ENCODE assay signal across 33 cellular contexts in the genomic region with DNA sequence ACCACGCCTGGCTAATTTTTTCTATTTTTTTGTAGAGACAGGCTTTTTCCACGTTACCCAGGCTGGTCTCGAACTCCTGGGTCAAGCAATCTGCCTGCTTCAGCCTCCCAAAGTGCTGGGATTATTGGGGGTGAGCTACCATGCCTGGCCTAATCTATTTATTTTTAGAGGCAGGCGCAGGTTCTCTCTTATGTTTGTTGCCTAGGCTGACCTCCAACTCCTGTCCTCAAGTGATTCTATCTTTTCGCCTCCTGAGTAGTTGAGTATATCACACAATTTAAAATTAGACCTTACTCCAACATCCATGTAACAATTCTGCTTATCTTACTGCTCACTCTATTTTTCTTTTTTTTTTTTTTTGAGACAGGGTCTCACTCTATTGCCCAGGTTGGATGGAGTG. TPM values are rescaled to one million over a fixed set of nuclear protein-coding genes. Genes with fewer than 3 reads are reported as not detected.
DNase-seq lines count a peak whose midpoint lies in the region; ATAC-seq, FAIRE-seq and TF ChIP-seq lines count a peak whose summit lies in the region.
"Had no signal": no experiment of that assay in that cellular context is flagged by ENCODE, and none has a peak within 500 bp of the region (broad histone marks: within the 10 kb centered on the region; RNA-seq: fewer than 3 reads in every experiment).

No MANE protein-coding gene starts in this region.

- H3K4me1 ChIP-seq in K562 (replicated peaks in 1 of 2; ENCODE audit: control insufficient read depth in 2 of 2, insufficient read depth in 2 of 2, low read length in 2 of 2): no peaks in the 10 kb centered on the region; a peak in 2 of 5 replicates
- peaks cover 0 to 31% (median 0%) of the 10 kb centered on the region in 6 donors for H3K4me1 ChIP-seq in spleen
- H3K4me1 ChIP-seq: Caco-2 had no signal

- H2AFZ ChIP-seq in K562 (ENCODE audit: low read depth, low read length): no peak overlapping the region
- H2AFZ ChIP-seq: GM23338 had no signal

- H3K27ac Mint-ChIP-seq in activated naive CD4-positive, alpha-beta T cell treated with anti-CD3 and anti-CD28 coated beads, Interleukin-2, amount 50 U/mL, for 24 hours: peak overlapping the region; percentile 62
- H3K27ac Mint-ChIP-seq: CD8-positive, alpha-beta T cell; GM23338; H9 had no signal

- H3K4me2 ChIP-seq in K562 (ENCODE audit: insufficient read depth, low read length): no peak overlapping the region
- H3K4me2 ChIP-seq: BLaER1 treated with 17β-estradiol and CSF1 and Interleukin-3, amounts not matched to agents 10 nM and 100 nM; GM23338 had no signal

- no peak for ATAC-seq in K562
- peak; percentile 44 to 46 for ATAC-seq in left cardiac atrium
- no peak for ATAC-seq in GM18858 (IDR thresholded peaks at IDR 0.05; ENCODE audit: unreplicated experiment)
- ATAC-seq: CD8-positive, alpha-beta T cell; GM12878; GM23338; HepG2; PC-3 had no signal

- H3K4me3 ChIP-seq in K562: no peak overlapping the region
- H3K4me3 ChIP-seq in spleen: no peak overlapping the region
- H3K4me3 ChIP-seq: BLaER1 treated with 17β-estradiol and CSF1 and Interleukin-3, amounts not matched to agents 10 nM and 100 nM; GM12878; GM23338 had no signal

- BruUV-seq in K562 (replicated peaks; lab: Mats Ljungman, UMichigan): no TSS peak

- no peaks in the 10 kb centered on the region for H3K9me1 ChIP-seq in K562 (ENCODE audit: control insufficient read depth, insufficient read depth, low read length)

- TF ChIP-seq RAD21 in K562 (CRISPR knock-in tag; conservative IDR thresholded peaks at IDR 0.05 in 1 of 2, IDR thresholded peaks at IDR 0.05 in 1 of 2): no peak

- no peaks in the 10 kb centered on the region for H3K27me3 Mint-ChIP-seq in activated naive CD4-positive, alpha-beta T cell treated with anti-CD3 and anti-CD28 coated beads, Interleukin-2, amount 50 U/mL, for 24 hours

- no peak overlapping the region for H3K9ac ChIP-seq in K562 (ENCODE audit: insufficient read depth in 1 of 2, low read depth in 2 of 2, low read length in 2 of 2)
- H3K9ac ChIP-seq: BLaER1 treated with 17β-estradiol and CSF1 and Interleukin-3, amounts not matched to agents 10 nM and 100 nM had no signal

- TF ChIP-seq POLR2A in K562 (conservative IDR thresholded peaks at IDR 0.05) (no peak), spleen (IDR thresholded peaks at IDR 0.05) (no peak)

- POLR2A ChIA-PET in K562 (lab: Yijun Ruan, JAX): interaction anchor here (1.4 kb wide), 1 partner anchor 9 kb away, joined by 3 read pairs; no protein-coding TSS in a partner anchor

- no peak overlapping the region for H3K27ac ChIP-seq in K562 (ENCODE audit: extremely low read depth, low read depth, low read length)
- no peak overlapping the region for H3K27ac ChIP-seq in spleen
- H3K27ac ChIP-seq: BLaER1 treated with 17β-estradiol and CSF1 and Interleukin-3, amounts not matched to agents 10 nM and 100 nM had no signal

- intact Hi-C loops in K562 (cut with micrococcal nuclease): no loop called here
- intact Hi-C loops in left cardiac atrium (cut with DNase I): no loop called here
- intact Hi-C loops in spleen (cut with DNase I; ENCODE audit: low total_unique reads): no loop called here

- H3K36me3 Mint-ChIP-seq in activated naive CD4-positive, alpha-beta T cell treated with anti-CD3 and anti-CD28 coated beads, Interleukin-2, amount 50 U/mL, for 24 hours: peaks cover 10% of the 10 kb centered on the region

- no peak for TF ChIP-seq CTCF in K562 (IDR thresholded peaks at IDR 0.05 in 2 of 3, conservative IDR thresholded peaks at IDR 0.05 in 1 of 3; ENCODE audit: insufficient read depth in 2 of 3, low read depth in 1 of 3, low read length in 3 of 3)
- TF ChIP-seq CTCF in spleen (IDR thresholded peaks at IDR 0.05 in 8 of 11, conservative IDR thresholded peaks at IDR 0.05 in 3 of 11): no peak

- in situ Hi-C loops in K562 (cut with MboI): no loop called here

- DNase-seq in activated naive CD4-positive, alpha-beta T cell treated with anti-CD3 and anti-CD28 coated beads, Interleukin-2, amount 50 U/mL, for 16 hours: no peak
- DNase-seq in K562 (ENCODE audit: extremely low read depth in 1 of 4, low spot score in 3 of 4) (no peak), left cardiac atrium (no peak), spleen (peak; percentile 1), CD1c-positive myeloid dendritic cell (ENCODE audit: extremely low spot score) (no peak)
- DNase-seq: Caco-2; CD8-positive, alpha-beta T cell; DMS 273 treated with DMSO at 0.1 percent for 48 hours; DMS79; EL; GDM1; H9; Kasumi-1; NCI-H1105; NCI-H146; NCI-H1930; NCI-H2107; NCI-H446; NCI-H524 treated with DMSO at 0.1 percent for 48 hours; NCI-H774; PC-3; SHP77 had no signal

- H3K4me3 Mint-ChIP-seq in activated naive CD4-positive, alpha-beta T cell treated with anti-CD3 and anti-CD28 coated beads, Interleukin-2, amount 50 U/mL, for 24 hours: no peak overlapping the region
- H3K4me3 Mint-ChIP-seq: CD8-positive, alpha-beta T cell; GM23338; H9 had no signal

- no peaks in the 10 kb centered on the region for H3K79me2 ChIP-seq in K562 (ENCODE audit: control insufficient read depth, insufficient read depth, low read length)

- no peak for FAIRE-seq in K562 (lab: Jason Lieb, UNC)
- FAIRE-seq: A204.1, GM12878, HepG2 had no signal

- H4K20me1 ChIP-seq in K562 (replicated peaks; ENCODE audit: control insufficient read depth, insufficient read depth, low read length): no peaks in the 10 kb centered on the region
- H4K20me1 ChIP-seq: BLaER1 treated with 17β-estradiol and CSF1 and Interleukin-3, amounts not matched to agents 10 nM and 100 nM had no signal

- TF ChIP-seq EP300 in K562 (IDR thresholded peaks at IDR 0.05; ENCODE audit: low read length): no peak

- H3K27me3 ChIP-seq in K562 (ENCODE audit: control insufficient read depth in 2 of 2, insufficient read depth in 2 of 2, low read length in 2 of 2): no peaks in the 10 kb centered on the region
- no peaks in the 10 kb centered on the region for H3K27me3 ChIP-seq in spleen (replicated peaks in 1 of 7)
- H3K27me3 ChIP-seq: BLaER1 treated with 17β-estradiol and CSF1 and Interleukin-3, amounts not matched to agents 10 nM and 100 nM had no signal

- CTCF ChIA-PET in K562 (lab: Yijun Ruan, JAX; ENCODE audit: low intra/inter-chr PET ratio): no interaction called here

- H3K4me1 Mint-ChIP-seq in activated naive CD4-positive, alpha-beta T cell treated with anti-CD3 and anti-CD28 coated beads, Interleukin-2, amount 50 U/mL, for 24 hours: peaks cover 11% of the 10 kb centered on the region
- H3K4me1 Mint-ChIP-seq: GM23338, H9 had no signal

- H3K9me3 Mint-ChIP-seq in activated naive CD4-positive, alpha-beta T cell treated with anti-CD3 and anti-CD28 coated beads, Interleukin-2, amount 50 U/mL, for 24 hours: no peaks in the 10 kb centered on the region
- H3K9me3 Mint-ChIP-seq: CD8-positive, alpha-beta T cell; GM23338; H9 had no signal

- H3K9me3 ChIP-seq in K562 (replicated peaks; ENCODE audit: control insufficient read depth, insufficient read depth, low read depth, low read length) (no peaks in the 10 kb centered on the region), spleen (no peaks in the 10 kb centered on the region)
- H3K9me3 ChIP-seq: BLaER1 treated with 17β-estradiol and CSF1 and Interleukin-3, amounts not matched to agents 10 nM and 100 nM; Caco-2 had no signal

- WGBS in K562 (ENCODE audit: insufficient coverage, low coverage, missing lambda C conversion rate): 65% methylated on average over 5 of the region's 5 CpGs
- 88 to 97% (median 95%) methylated on average over 5 of the region's 5 CpGs for WGBS in spleen, 5 donors

- peaks cover 12% of the 10 kb centered on the region; the same call in 2 of the 3 replicates for H3K36me3 ChIP-seq in K562 (ENCODE audit: control insufficient read depth, insufficient read depth, low read length)
- H3K36me3 ChIP-seq in spleen: peaks cover 3 to 100% (median 86%) of the 10 kb centered on the region in 6 donors

RNA-seq across cellular contexts. Expression of gene ACRBP, which starts 6.8 kb away (rescaled TPM):
- 10.1 and 27.0 TPM in 2 replicates for total RNA-seq in K562 (2011; cell fraction: chromatin; rRNA removed; ENCODE audit: low replicate concordance)
- total RNA-seq in K562 (2011; cell fraction: nucleolus; rRNA removed): 11.7 and 20.7 TPM in 2 replicates
- 12.6 and 15.5 TPM in 2 replicates for total RNA-seq in K562 (2011; cell fraction: nucleoplasm; rRNA removed)
- total RNA-seq in K562 (2014; rRNA removed) (5.3 and 10.5 TPM in 2 replicates), K562 (2014; rRNA removed; fragmentation: Illumina TruSeq; extraction: Trizol) (5.5 and 7.9 TPM in 2 replicates), K562 (2015; rRNA removed; fragmentation: Illumina TruSeq; extraction: Trizol) (3.1 and 3.5 TPM in 2 replicates), K562 (2021) (16.8 and 18.0 TPM in 2 replicates), left cardiac atrium (under 1 TPM; 0.60 to 0.88 TPM), spleen (10 to 100 TPM; 13.2 to 41.7 (median 18.1) TPM)
- polyA plus RNA-seq in K562 (2011; rRNA removed) (13.2 and 28.6 TPM in 2 replicates), K562 (2014; fragmentation: Illumina TruSeq; extraction: Trizol) (7.2 and 8.4 TPM in 2 replicates), K562 (2014; fragmentation: Nextera tagmentation; extraction: Ambion mirVana) (10 to 100 TPM; 23.1 to 31.8 TPM), K562 (2014; rRNA removed) (4.4 and 6.7 TPM in 2 replicates), spleen (1 to 10 TPM; 7.2 to 8.8 (median 7.3) TPM)
- 12.3 and 15.6 TPM in 2 replicates for polyA plus RNA-seq in K562 (2011; cell fraction: cytosol; rRNA removed)
- 79.2 and 89.4 TPM in 2 replicates for polyA plus RNA-seq in K562 (2011; cell fraction: nucleus; rRNA removed)
- 13.4 and 22.7 TPM in 2 replicates for polyA plus RNA-seq in K562 (2012)
- 4.0 and 4.5 TPM in 2 replicates for polyA minus RNA-seq in K562 (2011; rRNA and poly(A)+ RNA removed)
- 5.4 and 7.3 TPM in 2 replicates for polyA minus RNA-seq in K562 (2011; cell fraction: cytosol; rRNA and poly(A)+ RNA removed)
- polyA minus RNA-seq in K562 (2011; cell fraction: nucleus; rRNA and poly(A)+ RNA removed): 4.4 and 11.2 TPM in 2 replicates
- total RNA-seq: HepG2, M059J had no signal

RNA-seq across cellular contexts. Expression of gene ING4, which starts 8.9 kb away (rescaled TPM):
- total RNA-seq in K562 (2011; cell fraction: chromatin; rRNA removed; ENCODE audit: low replicate concordance): 36.0 and 36.8 TPM in 2 replicates
- 22.8 and 26.7 TPM in 2 replicates for total RNA-seq in K562 (2011; cell fraction: nucleolus; rRNA removed)
- 20.7 and 22.2 TPM in 2 replicates for total RNA-seq in K562 (2011; cell fraction: nucleoplasm; rRNA removed)
- 12.8 and 15.7 TPM in 2 replicates for total RNA-seq in K562 (2014; rRNA removed)
- total RNA-seq in K562 (2014; rRNA removed; fragmentation: Illumina TruSeq; extraction: Trizol): 16.4 and 19.7 TPM in 2 replicates
- total RNA-seq in K562 (2015; rRNA removed; fragmentation: Illumina TruSeq; extraction: Trizol): 11.0 and 11.6 TPM in 2 replicates
- 13.0 and 14.0 TPM in 2 replicates for total RNA-seq in K562 (2021)
- 30.2 and 32.1 TPM in 2 replicates for polyA plus RNA-seq in K562 (2011; rRNA removed)
- polyA plus RNA-seq in K562 (2011; cell fraction: cytosol; rRNA removed): 16.1 and 24.2 TPM in 2 replicates
- polyA plus RNA-seq in K562 (2011; cell fraction: nucleus; rRNA removed): 66.6 and 104 TPM in 2 replicates
- 18.1 and 28.0 TPM in 2 replicates for polyA plus RNA-seq in K562 (2012)
- 27.3 and 28.4 TPM in 2 replicates for polyA plus RNA-seq in K562 (2014; fragmentation: Illumina TruSeq; extraction: Trizol)
- polyA plus RNA-seq in K562 (2014; fragmentation: Nextera tagmentation; extraction: Ambion mirVana): 1 to 10 TPM; 6.6 to 8.4 TPM
- 23.8 and 23.9 TPM in 2 replicates for polyA plus RNA-seq in K562 (2014; rRNA removed)
- 10.8 and 11.3 TPM in 2 replicates for polyA minus RNA-seq in K562 (2011; rRNA and poly(A)+ RNA removed)
- polyA minus RNA-seq in K562 (2011; cell fraction: cytosol; rRNA and poly(A)+ RNA removed): 4.6 and 5.0 TPM in 2 replicates
- polyA minus RNA-seq in K562 (2011; cell fraction: nucleus; rRNA and poly(A)+ RNA removed): 5.0 and 12.2 TPM in 2 replicates
- 10 to 100 TPM; 16.8 to 28.5 TPM for total RNA-seq in left cardiac atrium
- 10 to 100 TPM; 34.5 to 68.8 (median 49.9) TPM for total RNA-seq in spleen
- polyA plus RNA-seq in spleen: 10 to 100 TPM; 33.0 to 56.7 (median 50.3) TPM

RNA-seq across cellular contexts. Expression of gene LPAR5, which starts 18.2 kb away (rescaled TPM):
- total RNA-seq in K562 (2011; cell fraction: chromatin; rRNA removed; ENCODE audit: low replicate concordance): 14.4 and 32.5 TPM in 2 replicates
- 19.1 and 26.3 TPM in 2 replicates for total RNA-seq in K562 (2011; cell fraction: nucleolus; rRNA removed)
- 20.8 and 27.5 TPM in 2 replicates for total RNA-seq in K562 (2011; cell fraction: nucleoplasm; rRNA removed)
- total RNA-seq in K562 (2014; rRNA removed) (3.6 and 4.9 TPM in 2 replicates), K562 (2014; rRNA removed; fragmentation: Illumina TruSeq; extraction: Trizol) (3.0 and 3.5 TPM in 2 replicates), K562 (2015; rRNA removed; fragmentation: Illumina TruSeq; extraction: Trizol) (2.7 and 2.8 TPM in 2 replicates), K562 (2021) (9.2 and 11.7 TPM in 2 replicates), left cardiac atrium (1 to 10 TPM; 1.8 to 2.9 TPM), spleen (10 to 100 TPM; 12.9 to 26.6 (median 16.9) TPM)
- polyA plus RNA-seq in K562 (2011; rRNA removed) (5.8 and 7.8 TPM in 2 replicates), K562 (2014; fragmentation: Illumina TruSeq; extraction: Trizol) (7.0 and 9.9 TPM in 2 replicates), K562 (2014; fragmentation: Nextera tagmentation; extraction: Ambion mirVana) (1 to 10 TPM; 1.3 to 2.3 TPM), K562 (2014; rRNA removed) (5.6 and 5.9 TPM in 2 replicates), spleen (10 to 100 TPM; 10.9 to 16.0 (median 14.9) TPM)
- polyA plus RNA-seq in K562 (2011; cell fraction: cytosol; rRNA removed): 14.8 and 50.1 TPM in 2 replicates
- 5.8 and 13.2 TPM in 2 replicates for polyA plus RNA-seq in K562 (2011; cell fraction: nucleus; rRNA removed)
- polyA plus RNA-seq in K562 (2012): 8.5 and 9.4 TPM in 2 replicates
- 4.6 and 7.8 TPM in 2 replicates for polyA minus RNA-seq in K562 (2011; rRNA and poly(A)+ RNA removed)
- polyA minus RNA-seq in K562 (2011; cell fraction: cytosol; rRNA and poly(A)+ RNA removed): 11.7 and 16.4 TPM in 2 replicates
- 3.6 and 4.7 TPM in 2 replicates for polyA minus RNA-seq in K562 (2011; cell fraction: nucleus; rRNA and poly(A)+ RNA removed)
- total RNA-seq: HT-29, M059J had no signal
- polyA plus RNA-seq: AG04450 had no signal

RNA-seq across cellular contexts. Expression of gene ZNF384, which starts 35.2 kb away (rescaled TPM):
- 96.1 and 146 TPM in 2 replicates for total RNA-seq in K562 (2011; cell fraction: chromatin; rRNA removed; ENCODE audit: low replicate concordance)
- 75.5 and 81.2 TPM in 2 replicates for total RNA-seq in K562 (2011; cell fraction: nucleolus; rRNA removed)
- total RNA-seq in K562 (2011; cell fraction: nucleoplasm; rRNA removed): 65.2 and 76.0 TPM in 2 replicates
- total RNA-seq in K562 (2014; rRNA removed) (9.6 and 21.4 TPM in 2 replicates), K562 (2014; rRNA removed; fragmentation: Illumina TruSeq; extraction: Trizol) (16.4 and 21.3 TPM in 2 replicates), K562 (2015; rRNA removed; fragmentation: Illumina TruSeq; extraction: Trizol) (20.2 and 21.6 TPM in 2 replicates), K562 (2021) (34.3 and 36.9 TPM in 2 replicates), left cardiac atrium (10 to 100 TPM; 28.3 to 31.2 TPM), spleen (10 to 100 TPM; 48.8 to 79.8 (median 59.0) TPM)
- polyA plus RNA-seq in K562 (2011; rRNA removed) (38.2 and 51.4 TPM in 2 replicates), K562 (2014; fragmentation: Illumina TruSeq; extraction: Trizol) (62.1 and 64.8 TPM in 2 replicates), K562 (2014; fragmentation: Nextera tagmentation; extraction: Ambion mirVana) (under 1 TPM; 0.36 to 0.42 TPM), K562 (2014; rRNA removed) (29.1 and 39.4 TPM in 2 replicates), spleen (10 to 100 TPM; 18.9 to 35.9 (median 28.7) TPM)
- polyA plus RNA-seq in K562 (2011; cell fraction: cytosol; rRNA removed): 35.9 and 44.8 TPM in 2 replicates
- 99.6 and 126 TPM in 2 replicates for polyA plus RNA-seq in K562 (2011; cell fraction: nucleus; rRNA removed)
- polyA plus RNA-seq in K562 (2012): 41.7 and 43.3 TPM in 2 replicates
- polyA minus RNA-seq in K562 (2011; rRNA and poly(A)+ RNA removed): 35.3 and 38.2 TPM in 2 replicates
- polyA minus RNA-seq in K562 (2011; cell fraction: cytosol; rRNA and poly(A)+ RNA removed): 27.3 and 34.6 TPM in 2 replicates
- 30.6 and 48.9 TPM in 2 replicates for polyA minus RNA-seq in K562 (2011; cell fraction: nucleus; rRNA and poly(A)+ RNA removed)

RNA-seq across cellular contexts. Expression of gene PIANP, which starts 46.6 kb away (rescaled TPM):
- total RNA-seq in K562 (2011; cell fraction: chromatin; rRNA removed; ENCODE audit: low replicate concordance): not detected in 2 replicates
- not detected in 2 replicates for total RNA-seq in K562 (2011; cell fraction: nucleolus; rRNA removed)
- total RNA-seq in K562 (2011; cell fraction: nucleoplasm; rRNA removed): not detected in 2 replicates
- total RNA-seq in K562 (2014; rRNA removed) (not detected in 2 replicates), K562 (2014; rRNA removed; fragmentation: Illumina TruSeq; extraction: Trizol) (not detected in 2 replicates), K562 (2015; rRNA removed; fragmentation: Illumina TruSeq; extraction: Trizol) (not detected in 2 replicates), K562 (2021) (not detected in 2 replicates), left cardiac atrium (under 1 TPM; 0.18 to 0.42 TPM), spleen (under 1 TPM in 2 of 7 donors, not detected in 5; 0.28 to 0.30 TPM)
- polyA plus RNA-seq in K562 (2011; rRNA removed) (not detected in 2 replicates), K562 (2014; fragmentation: Illumina TruSeq; extraction: Trizol) (not detected in 2 replicates), K562 (2014; fragmentation: Nextera tagmentation; extraction: Ambion mirVana) (not detected), K562 (2014; rRNA removed) (0.07 TPM in 1 of 2 replicates, not detected in the other), spleen (under 1 TPM; 0.10 to 0.24 (median 0.15) TPM)
- not detected in 2 replicates for polyA plus RNA-seq in K562 (2011; cell fraction: cytosol; rRNA removed)
- polyA plus RNA-seq in K562 (2011; cell fraction: nucleus; rRNA removed): not detected in 2 replicates
- polyA plus RNA-seq in K562 (2012): 0.21 and 0.36 TPM in 2 replicates
- polyA minus RNA-seq in K562 (2011; rRNA and poly(A)+ RNA removed): not detected in 2 replicates
- polyA minus RNA-seq in K562 (2011; cell fraction: cytosol; rRNA and poly(A)+ RNA removed): not detected in 2 replicates
- polyA minus RNA-seq in K562 (2011; cell fraction: nucleus; rRNA and poly(A)+ RNA removed): not detected in 2 replicates
- total RNA-seq: HepG2, HT-29, PC-3, SK-MEL-5 had no signal
- polyA plus RNA-seq: HepG2 had no signal

Comparison
In these comparisons a context has a peak if more than half of its experiments do, and no peak if none do; other contexts are left out.
1. ATAC-seq: peak in left cardiac atrium (2 of 2); none in K562 (single experiment) and GM18858 (single experiment).